In the genomic region with DNA sequence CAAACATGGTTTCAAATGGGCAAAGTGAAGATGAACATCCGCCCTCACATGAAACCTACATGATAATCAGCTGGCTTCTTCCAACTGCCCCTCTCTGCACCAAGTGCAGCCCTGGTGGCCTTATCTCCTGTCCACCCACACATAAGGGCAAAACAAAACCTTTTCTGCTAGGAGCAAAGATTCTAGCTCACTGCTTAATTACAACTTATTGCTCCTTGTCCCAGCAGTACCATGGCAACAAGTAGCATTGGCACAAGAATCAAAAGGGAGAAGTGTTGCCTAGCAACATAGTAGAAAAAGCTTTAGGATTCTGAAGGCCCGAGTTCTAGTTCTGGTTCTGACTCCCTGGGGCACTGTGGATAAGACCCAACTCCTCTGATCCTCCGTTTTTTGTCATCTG, we compare ENCODE assay signal across 1 cellular context.
TF ChIP-seq lines count a peak whose summit lies in the region.

No MANE protein-coding gene starts in this region.

TF ChIP-seq in GM23338, 12 proteins besides CTCF, POLR2A, EP300 and RAD21 (continued from another document):
- TF ChIP-seq ZNF462 (CRISPR knock-in tag; IDR thresholded peaks at IDR 0.05): no peak
- TF ChIP-seq ZNF331 (CRISPR knock-in tag; IDR thresholded peaks at IDR 0.05; ENCODE audit: low read depth): no peak
- no peak for TF ChIP-seq JUNB (IDR thresholded peaks at IDR 0.05; ENCODE audit: unreplicated experiment)
- no peak for TF ChIP-seq CREB1 (CRISPR knock-in tag; IDR thresholded peaks at IDR 0.05; ENCODE audit: low read depth)
- no peak for TF ChIP-seq NANOG (IDR thresholded peaks at IDR 0.05; ENCODE audit: borderline replicate concordance)
- TF ChIP-seq ZNF114 (CRISPR knock-in tag; IDR thresholded peaks at IDR 0.05): no peak
- TF ChIP-seq EZH2phosphoT487 (IDR thresholded peaks at IDR 0.05; ENCODE audit: unreplicated experiment): no peak
- TF ChIP-seq POLR2AphosphoS5 (IDR thresholded peaks at IDR 0.05; ENCODE audit: low read depth): no peak
